8 cellular contexts compared by ENCODE assay signal in genomic region chr1:1616045-1616821, GRCh38. TPM values are rescaled to one million over a fixed set of nuclear protein-coding genes. Genes with fewer than 3 reads are reported as not detected.
DNase-seq lines count a peak whose midpoint lies in the region; ATAC-seq and TF ChIP-seq lines count a peak whose summit lies in the region.

No MANE protein-coding gene starts in this region.

- no peak for TF ChIP-seq POLR2A in testis (IDR thresholded peaks at IDR 0.05)

- H3K4me1 ChIP-seq in lower lobe of right lung, result peaks cover 33% of the 10 kb centered on the region
- H3K4me1 ChIP-seq in testis, result peaks cover 20% of the 10 kb centered on the region

- peak in 4 of 6 experiments; percentile 33 to 71 (median 52) for DNase-seq in stimulated activated naive CD4-positive, alpha-beta T cell (lab: John Stamatoyannopoulos, UW)
- no peak for DNase-seq in stimulated activated naive CD4-positive, alpha-beta T cell treated with Interleukin-2 at 50 U/mL for 16 hours (lab: John Stamatoyannopoulos, UW)
- DNase-seq in coronary artery (ENCODE audit: low spot score) (no peak), lower lobe of right lung (no peak), testis (no peak), SIG-M5 treated with dmso at 0.1 percent for 504 hours (lab: John Stamatoyannopoulos, UW; ENCODE audit: unreplicated experiment) (no peak)

- H3K27me3 ChIP-seq in lower lobe of right lung (ENCODE audit: low read depth) (no peaks in the 10 kb centered on the region), testis (no peaks in the 10 kb centered on the region)

- TF ChIP-seq CTCF in coronary artery (IDR thresholded peaks at IDR 0.05) (no peak), lower lobe of right lung (IDR thresholded peaks at IDR 0.05) (no peak), testis (IDR thresholded peaks at IDR 0.05) (no peak)

- H3K9me3 ChIP-seq in lower lobe of right lung (no peaks in the 10 kb centered on the region), testis (no peaks in the 10 kb centered on the region)

- peak overlapping the region; percentile 97 for H3K4me3 ChIP-seq in coronary artery
- peak overlapping the region; percentile 96 for H3K4me3 ChIP-seq in lower lobe of right lung
- peak overlapping the region; percentile 98 to 99 for H3K4me3 ChIP-seq in testis

- peak overlapping the region; percentile 95 to 100 for H3K27ac ChIP-seq in coronary artery
- H3K27ac ChIP-seq in lower lobe of right lung, result peak overlapping the region; percentile 100
- peak overlapping the region in 1 of 2 donors; percentile 100 for H3K27ac ChIP-seq in testis

- intact Hi-C loops in lower lobe of right lung (cut with DNase I), result no loop called here
- intact Hi-C loops in testis (cut with DNase I; ENCODE audit: low total_unique reads), result no loop called here

- WGBS in testis, 2 donors, result 6% methylated on average over 73 of the region's 80 CpGs; no CpG with 5 or more reads in 1 of the 2 donors

- H3K36me3 ChIP-seq in lower lobe of right lung, result peaks cover 14% of the 10 kb centered on the region
- H3K36me3 ChIP-seq in testis (ENCODE audit: low read depth, missing control alignments), result no peaks in the 10 kb centered on the region

- peak; percentile 13 for ATAC-seq in HG02970 (IDR thresholded peaks at IDR 0.05; ENCODE audit: low FRiP score, unreplicated experiment)
- ATAC-seq in SK-N-SH treated with all-trans-retinoic acid at 6 μM for 48 hours, result peak; percentile 24
- ATAC-seq in lower lobe of right lung, result peak; percentile 8 to 14

TF ChIP-seq in SK-N-SH treated with all-trans-retinoic acid at 6 μM for 48 hours, 23 proteins besides CTCF, POLR2A, EP300 and RAD21:
- TF ChIP-seq RARB (CRISPR knock-in tag; IDR thresholded peaks at IDR 0.05) (no peak), CSDC2 (CRISPR knock-in tag; IDR thresholded peaks at IDR 0.05) (no peak), PPARA (CRISPR knock-in tag; IDR thresholded peaks at IDR 0.05; ENCODE audit: borderline replicate concordance) (no peak), ZNF8 (CRISPR knock-in tag; IDR thresholded peaks at IDR 0.05) (no peak), ZFP30 (CRISPR knock-in tag; IDR thresholded peaks at IDR 0.05) (no peak), TCF4 (CRISPR knock-in tag; IDR thresholded peaks at IDR 0.05; ENCODE audit: borderline replicate concordance) (no peak), TOX (CRISPR knock-in tag; IDR thresholded peaks at IDR 0.05; ENCODE audit: borderline replicate concordance) (no peak), ARNTL (CRISPR knock-in tag; IDR thresholded peaks at IDR 0.05; ENCODE audit: borderline replicate concordance, low read depth) (no peak)
- TF ChIP-seq, protein P1, sequence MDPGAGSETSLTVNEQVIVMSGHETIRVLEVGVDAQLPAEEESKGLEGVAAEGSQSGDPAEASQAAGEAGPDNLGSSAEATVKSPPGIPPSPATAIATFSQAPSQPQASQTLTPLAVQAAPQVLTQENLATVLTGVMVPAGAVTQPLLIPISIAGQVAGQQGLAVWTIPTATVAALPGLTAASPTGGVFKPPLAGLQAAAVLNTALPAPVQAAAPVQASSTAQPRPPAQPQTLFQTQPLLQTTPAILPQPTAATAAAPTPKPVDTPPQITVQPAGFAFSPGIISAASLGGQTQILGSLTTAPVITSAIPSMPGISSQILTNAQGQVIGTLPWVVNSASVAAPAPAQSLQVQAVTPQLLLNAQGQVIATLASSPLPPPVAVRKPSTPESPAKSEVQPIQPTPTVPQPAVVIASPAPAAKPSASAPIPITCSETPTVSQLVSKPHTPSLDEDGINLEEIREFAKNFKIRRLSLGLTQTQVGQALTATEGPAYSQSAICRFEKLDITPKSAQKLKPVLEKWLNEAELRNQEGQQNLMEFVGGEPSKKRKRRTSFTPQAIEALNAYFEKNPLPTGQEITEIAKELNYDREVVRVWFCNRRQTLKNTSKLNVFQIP (CRISPR knock-in tag; IDR thresholded peaks at IDR 0.05; ENCODE audit: borderline replicate concordance, low read depth), result no peak
- TF ChIP-seq, protein P2, sequence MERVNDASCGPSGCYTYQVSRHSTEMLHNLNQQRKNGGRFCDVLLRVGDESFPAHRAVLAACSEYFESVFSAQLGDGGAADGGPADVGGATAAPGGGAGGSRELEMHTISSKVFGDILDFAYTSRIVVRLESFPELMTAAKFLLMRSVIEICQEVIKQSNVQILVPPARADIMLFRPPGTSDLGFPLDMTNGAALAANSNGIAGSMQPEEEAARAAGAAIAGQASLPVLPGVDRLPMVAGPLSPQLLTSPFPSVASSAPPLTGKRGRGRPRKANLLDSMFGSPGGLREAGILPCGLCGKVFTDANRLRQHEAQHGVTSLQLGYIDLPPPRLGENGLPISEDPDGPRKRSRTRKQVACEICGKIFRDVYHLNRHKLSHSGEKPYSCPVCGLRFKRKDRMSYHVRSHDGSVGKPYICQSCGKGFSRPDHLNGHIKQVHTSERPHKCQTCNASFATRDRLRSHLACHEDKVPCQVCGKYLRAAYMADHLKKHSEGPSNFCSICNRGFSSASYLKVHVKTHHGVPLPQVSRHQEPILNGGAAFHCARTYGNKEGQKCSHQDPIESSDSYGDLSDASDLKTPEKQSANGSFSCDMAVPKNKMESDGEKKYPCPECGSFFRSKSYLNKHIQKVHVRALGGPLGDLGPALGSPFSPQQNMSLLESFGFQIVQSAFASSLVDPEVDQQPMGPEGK (CRISPR knock-in tag; IDR thresholded peaks at IDR 0.05; ENCODE audit: borderline replicate concordance), result no peak
TF ChIP-seq in SK-N-SH treated with all-trans-retinoic acid at 6 μM for 48 hours: peak in this region for 0.

RNA-seq across cellular contexts. Expression of gene MIB2, which starts 0.9 kb away (rescaled TPM):
- 82.5 TPM for total RNA-seq in lower lobe of right lung
- 100 to 1,000 TPM; 154 to 172 TPM for total RNA-seq in testis
- polyA plus RNA-seq in testis (ENCODE audit: insufficient read depth, low read depth, low replicate concordance), result 38.7 TPM

RNA-seq across cellular contexts. Expression of gene MMP23B, which starts 15.7 kb away (rescaled TPM):
- total RNA-seq in lower lobe of right lung (27.2 TPM), testis (10 to 100 TPM; 49.0 to 50.2 TPM)
- polyA plus RNA-seq in testis (ENCODE audit: insufficient read depth, low read depth, low replicate concordance), result 13.1 TPM

RNA-seq across cellular contexts. Expression of gene FNDC10, which starts 16.3 kb away (rescaled TPM):
- total RNA-seq in lower lobe of right lung (7.7 TPM), testis (10 to 100 TPM; 36.8 to 54.0 TPM)
- 15.5 TPM for polyA plus RNA-seq in testis (ENCODE audit: insufficient read depth, low read depth, low replicate concordance)

RNA-seq across cellular contexts. Expression of gene SSU72, which starts 41.6 kb away (rescaled TPM):
- total RNA-seq in lower lobe of right lung, result 123 TPM
- total RNA-seq in testis, result 100 to 1,000 TPM; 146 to 158 TPM
- 67.0 TPM for polyA plus RNA-seq in testis (ENCODE audit: insufficient read depth, low read depth, low replicate concordance)

RNA-seq across cellular contexts. Expression of gene CDK11B, which starts 42.6 kb away (rescaled TPM):
- total RNA-seq in lower lobe of right lung, result 23.0 TPM
- total RNA-seq in testis, result 10 to 100 TPM; 48.1 to 56.0 TPM
- 57.7 TPM for polyA plus RNA-seq in testis (ENCODE audit: insufficient read depth, low read depth, low replicate concordance)

Comparison
In these comparisons a context has a peak if more than half of its experiments do, and no peak if none do; other contexts are left out.
1. DNase-seq: peak in stimulated activated naive CD4-positive, alpha-beta T cell (4 of 6); none in stimulated activated naive CD4-positive, alpha-beta T cell treated with Interleukin-2 at 50 U/mL for 16 hours (single experiment), coronary artery (single experiment), lower lobe of right lung (single experiment), testis (single experiment) and SIG-M5 treated with dmso at 0.1 percent for 504 hours (single experiment).
2. Peak in every context shown above with its lines, with median percentiles within 50 percentile points of each other: ATAC-seq and H3K4me3 ChIP-seq.